ENCODE assay signal across 12 cellular contexts in genomic region chr2:189232759-189233406, GRCh38. TPM values are rescaled to one million over a fixed set of nuclear protein-coding genes. Genes with fewer than 3 reads are reported as not detected.
DNase-seq lines count a peak whose midpoint lies in the region; ATAC-seq and TF ChIP-seq lines count a peak whose summit lies in the region.
"Had no signal": no experiment of that assay in that cellular context is flagged by ENCODE, and none has a peak within 500 bp of the region (broad histone marks: within the 10 kb centered on the region; RNA-seq: fewer than 3 reads in every experiment).

No MANE protein-coding gene starts in this region.

- peaks cover 4% of the 10 kb centered on the region for H3K4me1 Mint-ChIP-seq in CD8-positive, alpha-beta T cell (ENCODE audit: low read depth)

- peak overlapping the region; percentile 24 for H3K27ac Mint-ChIP-seq in CD8-positive, alpha-beta T cell

- no peaks in the 10 kb centered on the region for H3K36me3 ChIP-seq in CD8-positive, alpha-beta T cell (ENCODE audit: insufficient read depth, low read length)
- no peaks in the 10 kb centered on the region for H3K36me3 ChIP-seq in heart left ventricle

- intact Hi-C loops in CD8-positive, alpha-beta T cell (cut with DNase I, micrococcal nuclease) = no loop called here
- intact Hi-C loops in heart left ventricle (cut with DNase I) = no loop called here
- intact Hi-C loops in left colon (cut with DNase I, micrococcal nuclease) = no loop called here

- no peaks in the 10 kb centered on the region for H3K9me3 ChIP-seq in CD8-positive, alpha-beta T cell (ENCODE audit: low read length)
- no peaks in the 10 kb centered on the region for H3K9me3 ChIP-seq in heart left ventricle

- H3K4me3 ChIP-seq in CD8-positive, alpha-beta T cell (ENCODE audit: low read depth, low read length) = no peak overlapping the region
- H3K4me3 ChIP-seq in heart left ventricle = no peak overlapping the region

- no peaks in the 10 kb centered on the region for H3K36me3 Mint-ChIP-seq in CD8-positive, alpha-beta T cell

- ATAC-seq in CD8-positive, alpha-beta T cell = no peak
- ATAC-seq in GM19351 (IDR thresholded peaks at IDR 0.05; ENCODE audit: unreplicated experiment) (peak; percentile 94), HG02759 (IDR thresholded peaks at IDR 0.05; ENCODE audit: unreplicated experiment) (peak; percentile 90), HG03571 (IDR thresholded peaks at IDR 0.05; ENCODE audit: unreplicated experiment) (peak; percentile 93), heart left ventricle (no peak), left colon (no peak)

- no peaks in the 10 kb centered on the region for H3K27me3 ChIP-seq in CD8-positive, alpha-beta T cell (ENCODE audit: insufficient read depth, low read length)
- no peaks in the 10 kb centered on the region for H3K27me3 ChIP-seq in heart left ventricle

- H3K4me1 ChIP-seq in CD8-positive, alpha-beta T cell (ENCODE audit: insufficient read depth, low read length) = no peaks in the 10 kb centered on the region
- no peaks in the 10 kb centered on the region for H3K4me1 ChIP-seq in heart left ventricle

- no peaks in the 10 kb centered on the region for H3K27me3 Mint-ChIP-seq in CD8-positive, alpha-beta T cell (ENCODE audit: low read depth)

- H3K9me3 Mint-ChIP-seq in CD8-positive, alpha-beta T cell = no peaks in the 10 kb centered on the region

- CTCF ChIA-PET in CD8-positive, alpha-beta T cell (lab: Charles Lee) = no interaction called here

- POLR2A ChIA-PET in CD8-positive, alpha-beta T cell (lab: Charles Lee) = interaction anchor here (0.8 kb wide), 1 partner anchor 9 kb away, joined by 3 read pairs; no protein-coding TSS in a partner anchor

- DNase-seq in CD8-positive, alpha-beta T cell = no peak
- DNase-seq in heart left ventricle = no peak
- DNase-seq in NCI-H2081 treated with DMSO at 0.1 percent for 48 hours (lab: John Stamatoyannopoulos, UW) = no peak
- no peak for DNase-seq in left colon
- DNase-seq in activated naive CD4-positive, alpha-beta T cell treated with Interleukin-2 at 50 U/mL for 16 hours = no peak
- DNase-seq: anterior cingulate cortex; KBM-7; NK-92 treated with Interleukin-12 subunit alpha and Interleukin-12 subunit beta, amount 100 ng/mL, for 24 hours had no signal

- no peak for TF ChIP-seq CTCF in CD8-positive, alpha-beta T cell (IDR thresholded peaks at IDR 0.05)
- no peak for TF ChIP-seq CTCF in heart left ventricle (IDR thresholded peaks at IDR 0.05)

- no peak for TF ChIP-seq POLR2A in heart left ventricle (IDR thresholded peaks at IDR 0.05)

- H3K4me3 Mint-ChIP-seq in CD8-positive, alpha-beta T cell = no peak overlapping the region

- H3K27ac ChIP-seq in CD8-positive, alpha-beta T cell (ENCODE audit: low read depth, low read length) = no peak overlapping the region
- H3K27ac ChIP-seq in heart left ventricle = no peak overlapping the region
- H3K27ac ChIP-seq: VCaP had no signal

RNA-seq across cellular contexts. Expression of gene COL5A2, which starts 53.3 kb away (rescaled TPM):
- under 1 TPM; 0.27 to 0.39 TPM for total RNA-seq in CD8-positive, alpha-beta T cell
- total RNA-seq in heart left ventricle (10 to 100 TPM in 5 of 9 donors, 1 to 10 TPM in 4; 7.2 to 61.1 (median 12.4) TPM), left colon (10 to 100 TPM in 1 of 2 donors, 1 to 10 TPM in 1; 8.0 to 21.5 TPM)
- polyA plus RNA-seq in heart left ventricle = 10 to 100 TPM in 1 of 2 donors, 1 to 10 TPM in 1; 4.4 to 22.0 TPM

Comparison
In these comparisons a context has a peak if more than half of its experiments do, and no peak if none do; other contexts are left out.
1. ATAC-seq: peak in GM19351 (single experiment), HG02759 (single experiment) and HG03571 (single experiment); none in CD8-positive, alpha-beta T cell (single experiment), heart left ventricle (0 of 4) and left colon (single experiment).
2. RNA of gene COL5A2, which starts 53.3 kb away (total RNA-seq): 8.0 to 21.5 TPM in left colon and 7.2 to 61.1 TPM in heart left ventricle; 0.27 to 0.39 TPM in CD8-positive, alpha-beta T cell; every median in the first group is over 4 times any median in the second.